8 cellular contexts compared by ENCODE assay signal in genomic region chr13:32538621-32539246, GRCh38. TPM values are rescaled to one million over a fixed set of nuclear protein-coding genes. Genes with fewer than 3 reads are reported as not detected.
DNase-seq lines count a peak whose midpoint lies in the region; ATAC-seq and TF ChIP-seq lines count a peak whose summit lies in the region.

N4BP2L2 (minus strand) TSS chr13:32538795; CDS start chr13:32537027, 1,768 bp downstream.

- H3K4me1 ChIP-seq in suprapubic skin: peaks cover 43% of the 10 kb centered on the region

- peaks cover 25% of the 10 kb centered on the region for H3K36me3 Mint-ChIP-seq in activated naive CD4-positive, alpha-beta T cell treated with anti-CD3 and anti-CD28 coated beads, Interleukin-2, amount 50 U/mL, for 24 hours

- peak within 1 kb of the TSS; percentile 98 for H3K4me3 Mint-ChIP-seq in activated naive CD4-positive, alpha-beta T cell treated with anti-CD3 and anti-CD28 coated beads, Interleukin-2, amount 50 U/mL, for 24 hours

- TF ChIP-seq CTCF in GM10248 (IDR thresholded peaks at IDR 0.05; ENCODE audit: control extremely low read depth, extremely low read depth, low read depth, missing control alignments): peak; percentile 43
- peak in 1 of 2 donors; percentile 12 for TF ChIP-seq CTCF in suprapubic skin (IDR thresholded peaks at IDR 0.05)

- H3K27ac ChIP-seq in suprapubic skin: peak within 1 kb of the TSS; percentile 91

- peak; percentile 94 for ATAC-seq in HG02610 (IDR thresholded peaks at IDR 0.05; ENCODE audit: unreplicated experiment)
- peak; percentile 99 for ATAC-seq in SK-N-SH treated with all-trans-retinoic acid at 6 μM for 48 hours

- H3K27me3 ChIP-seq in suprapubic skin: no peaks in the 10 kb centered on the region

- 1% methylated on average over 32 of the region's 32 CpGs for WGBS in suprapubic skin

- POLR2A ChIA-PET in GM10248 (lab: Yijun Ruan, JAX): no interaction called here

- no peak for TF ChIP-seq EP300 in suprapubic skin (IDR thresholded peaks at IDR 0.05)

- H3K27me3 Mint-ChIP-seq in activated naive CD4-positive, alpha-beta T cell treated with anti-CD3 and anti-CD28 coated beads, Interleukin-2, amount 50 U/mL, for 24 hours: no peaks in the 10 kb centered on the region

- H3K4me3 ChIP-seq in suprapubic skin: peak within 1 kb of the TSS; percentile 74

- H3K9me3 ChIP-seq in suprapubic skin: no peaks in the 10 kb centered on the region

- H3K36me3 ChIP-seq in suprapubic skin: peaks cover 9% of the 10 kb centered on the region

- H3K4me1 Mint-ChIP-seq in activated naive CD4-positive, alpha-beta T cell treated with anti-CD3 and anti-CD28 coated beads, Interleukin-2, amount 50 U/mL, for 24 hours: peaks cover 46% of the 10 kb centered on the region

- peak; percentile 86 for DNase-seq in GM10248 (ENCODE audit: extremely low spot score)
- DNase-seq in NCI-H1092 (lab: John Stamatoyannopoulos, UW): peak; percentile 90
- peak; percentile 98 for DNase-seq in globus pallidus (ENCODE audit: low spot score)
- peak; percentile 61 to 97 (median 92) for DNase-seq in nucleus accumbens (lab: John Stamatoyannopoulos, UW)
- peak; percentile 95 to 96 for DNase-seq in suprapubic skin (ENCODE audit: low spot score in 2 of 2)

- no peaks in the 10 kb centered on the region for H3K9me3 Mint-ChIP-seq in activated naive CD4-positive, alpha-beta T cell treated with anti-CD3 and anti-CD28 coated beads, Interleukin-2, amount 50 U/mL, for 24 hours

- peak within 1 kb of the TSS; percentile 99 for H3K27ac Mint-ChIP-seq in activated naive CD4-positive, alpha-beta T cell treated with anti-CD3 and anti-CD28 coated beads, Interleukin-2, amount 50 U/mL, for 24 hours

- CTCF ChIA-PET in GM10248 (lab: Yijun Ruan, JAX): interaction anchor here (0.9 to 1.9 kb wide), 7 partner anchors 12 to 1140 kb away, joined by 3 to 6 read pairs (median 3); partner anchors contain the start of genes N4BP2L1 and PDS5B

- TF ChIP-seq POLR2A in suprapubic skin (IDR thresholded peaks at IDR 0.05): peak; percentile 50 to 74

TF ChIP-seq in SK-N-SH treated with all-trans-retinoic acid at 6 μM for 48 hours, 23 proteins besides CTCF, POLR2A, EP300 and RAD21:
- TF ChIP-seq ESRRG (CRISPR knock-in tag; IDR thresholded peaks at IDR 0.05): no peak
- TF ChIP-seq ZNF565 (CRISPR knock-in tag; conservative IDR thresholded peaks at IDR 0.05; ENCODE audit: low read depth): no peak
- TF ChIP-seq TCF4 (CRISPR knock-in tag; IDR thresholded peaks at IDR 0.05; ENCODE audit: borderline replicate concordance): no peak
- TF ChIP-seq PATZ1 (CRISPR knock-in tag; IDR thresholded peaks at IDR 0.05; ENCODE audit: borderline replicate concordance): no peak
- TF ChIP-seq ZNF70 (CRISPR knock-in tag; IDR thresholded peaks at IDR 0.05): no peak
- TF ChIP-seq ARNTL (CRISPR knock-in tag; IDR thresholded peaks at IDR 0.05; ENCODE audit: borderline replicate concordance, low read depth): no peak
- TF ChIP-seq ISL1 (CRISPR knock-in tag; IDR thresholded peaks at IDR 0.05): no peak
- no peak; the same call in 1 of the 2 replicates for TF ChIP-seq TSHZ2 (CRISPR knock-in tag; IDR thresholded peaks at IDR 0.05)
- TF ChIP-seq POU6F1 (CRISPR knock-in tag; IDR thresholded peaks at IDR 0.05; ENCODE audit: borderline replicate concordance, low read depth): no peak
- no peak for TF ChIP-seq SNAI2 (CRISPR knock-in tag; IDR thresholded peaks at IDR 0.05)
- no peak for TF ChIP-seq ZFP30 (CRISPR knock-in tag; IDR thresholded peaks at IDR 0.05)
- no peak for TF ChIP-seq CSRNP3 (CRISPR knock-in tag; IDR thresholded peaks at IDR 0.05)
- TF ChIP-seq CSDC2 (CRISPR knock-in tag; IDR thresholded peaks at IDR 0.05): no peak
- TF ChIP-seq ZFP3 (CRISPR knock-in tag; IDR thresholded peaks at IDR 0.05): no peak
- no peak for TF ChIP-seq GLIS3 (CRISPR knock-in tag; IDR thresholded peaks at IDR 0.05)
- no peak for TF ChIP-seq ZNF8 (CRISPR knock-in tag; IDR thresholded peaks at IDR 0.05)

RNA-seq across cellular contexts. Expression of gene N4BP2L2, which starts in this region (rescaled TPM):
- 100 to 1,000 TPM in 3 of 4 donors, 10 to 100 TPM in 1; 79.8 to 722 (median 131) TPM for total RNA-seq in suprapubic skin

Comparison
In these comparisons a context has a peak if more than half of its experiments do, and no peak if none do; other contexts are left out.
1. Peak in every context shown above with its lines: DNase-seq, ATAC-seq, H3K4me3 ChIP-seq and H3K27ac ChIP-seq.